ENCODE assay signal across 8 cellular contexts in the genomic region with DNA sequence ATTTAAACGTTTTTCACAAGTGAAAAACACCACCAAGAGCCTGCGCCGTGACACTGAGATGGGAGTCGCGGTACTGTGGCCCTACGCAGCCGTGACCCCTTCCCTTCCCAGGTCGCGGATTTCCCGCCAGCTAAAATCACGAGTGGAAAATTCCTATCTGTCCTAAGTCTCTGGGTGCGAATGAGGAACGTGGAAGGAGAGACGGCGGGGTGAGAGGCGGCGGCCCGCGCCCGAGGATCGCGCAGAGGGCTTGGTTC. TPM values are rescaled to one million over a fixed set of nuclear protein-coding genes. Genes with fewer than 3 reads are reported as not detected.
A peak's percentile ranks its signal among the peaks of the same experiment; 100 is the strongest.
DNase-seq lines count a peak whose midpoint lies in the region; ATAC-seq lines count a peak whose summit lies in the region.

No MANE protein-coding gene starts in this region.

- ATAC-seq in Right ventricle myocardium inferior = peak; percentile 36
- ATAC-seq in left ventricle myocardium superior = no peak
- peak; percentile 8 for ATAC-seq in HG03196 (IDR thresholded peaks at IDR 0.05; ENCODE audit: unreplicated experiment)

- intact Hi-C loops in Right ventricle myocardium inferior (cut with DNase I) (no loop called here), left ventricle myocardium superior (cut with micrococcal nuclease) (no loop called here)

- DNase-seq in Right ventricle myocardium inferior (ENCODE audit: missing footprints) = no peak
- no peak for DNase-seq in left ventricle myocardium superior
- DNase-seq in effector CD8-positive, alpha-beta T cell (lab: John Stamatoyannopoulos, UW) = no peak
- no peak for DNase-seq in NCI-H2196 treated with DMSO at 0.1 percent for 48 hours (lab: John Stamatoyannopoulos, UW; ENCODE audit: unreplicated experiment)

- H3K27me3 ChIP-seq in layer of hippocampus (ENCODE audit: control insufficient read depth, insufficient read depth, low read length) = no peaks in the 10 kb centered on the region

- peak overlapping the region; percentile 99 for H3K27ac ChIP-seq in angular gyrus (ENCODE audit: low read depth, low read length)
- H3K27ac ChIP-seq in layer of hippocampus (ENCODE audit: low read depth, low read length) = peak overlapping the region; percentile 94
- peak overlapping the region; percentile 85 for H3K27ac ChIP-seq in temporal lobe (ENCODE audit: low read depth, low read length)

RNA-seq across cellular contexts. Expression of gene TTC32, which starts 0.7 kb away (rescaled TPM):
- total RNA-seq in Right ventricle myocardium inferior = 2.7 TPM
- total RNA-seq in left ventricle myocardium superior = 4.0 TPM
- total RNA-seq in temporal lobe = 11.1 TPM
